9 cellular contexts compared by ENCODE assay signal in the genomic region with DNA sequence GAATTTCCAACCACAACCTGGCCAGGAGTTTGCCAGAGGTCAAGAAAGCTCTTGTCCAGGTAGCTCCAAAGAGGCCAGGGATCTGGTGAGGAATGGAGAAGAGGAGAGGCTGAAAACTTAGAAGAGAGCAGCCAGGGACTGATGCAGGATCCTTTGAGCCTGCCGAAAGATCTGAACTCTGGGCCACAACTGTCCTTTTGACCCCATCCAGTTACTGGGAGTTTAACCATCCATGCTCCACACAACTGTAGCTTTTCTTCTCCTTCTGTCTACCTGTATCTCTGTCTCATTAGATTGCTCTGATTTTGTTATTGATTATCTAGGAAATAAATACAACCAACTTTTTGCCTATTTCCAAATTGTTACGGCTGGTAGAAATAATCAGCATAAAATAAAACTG. TPM values are rescaled to one million over a fixed set of nuclear protein-coding genes. Genes with fewer than 3 reads are reported as not detected.
"Had no signal": no experiment of that assay in that cellular context is flagged by ENCODE, and none has a peak within 500 bp of the region (broad histone marks: within the 10 kb centered on the region; RNA-seq: fewer than 3 reads in every experiment).

No MANE protein-coding gene starts in this region.

- ATAC-seq: GM12878 had no signal

- H3K4me3 ChIP-seq: GM12878 had no signal

- DNase-seq: GDM1, GF-D8 had no signal

- FAIRE-seq: G401.6, GM12878, GM12891, GM12892, GM18507, GM19239 had no signal

RNA-seq across cellular contexts. Expression of a gene that starts 36.7 kb away (rescaled TPM):
- total RNA-seq: G401 had no signal
